Comparison of ENCODE assay signal across 16 cellular contexts in genomic region chr3:80677796-80678195, GRCh38.
DNase-seq lines count a peak whose midpoint lies in the region; FAIRE-seq and TF ChIP-seq lines count a peak whose summit lies in the region.
"Had no signal": no experiment of that assay in that cellular context is flagged by ENCODE, and none has a peak within 500 bp of the region (broad histone marks: within the 10 kb centered on the region; RNA-seq: fewer than 3 reads in every experiment).

No MANE protein-coding gene starts in this region.

- intact Hi-C loops in uterus (cut with DNase I; ENCODE audit: low total_unique reads) = no loop called here

- H3K27ac Mint-ChIP-seq in astrocyte (ENCODE audit: unreplicated experiment) = no peak overlapping the region
- H3K27ac Mint-ChIP-seq in glutamatergic neuron (ENCODE audit: unreplicated experiment) = peak overlapping the region; percentile 71

- H3K4me2 ChIP-seq in astrocyte (ENCODE audit: low read length) = no peak overlapping the region
- no peak overlapping the region for H3K4me2 ChIP-seq in osteoblast (ENCODE audit: insufficient read depth, low read length)

- H2AFZ ChIP-seq in astrocyte (ENCODE audit: low read depth, low read length) (peak overlapping the region; percentile 58), osteoblast (ENCODE audit: low read length) (no peak overlapping the region)

- DNase-seq in BE2C (peak; percentile 53), HTR-8/SVneo (ENCODE audit: insufficient read length, low spot score) (peak; percentile 32), astrocyte (ENCODE audit: low read depth) (peak; percentile 3), glutamatergic neuron (peak; percentile 18), osteoblast (ENCODE audit: insufficient read length, low spot score, missing footprints) (no peak), DMS 273 (lab: John Stamatoyannopoulos, UW; ENCODE audit: unreplicated experiment) (no peak), uterus (no peak)
- no peak for DNase-seq in activated CD4-positive, alpha-beta T cell treated with anti-CD3 and anti-CD28 coated beads for 48 hours
- DNase-seq: activated T-cell treated with anti-CD3 and anti-CD28 coated beads, Interleukin-2, amount 50 U/mL, for 48 hours; DMS153; erythroblast; GOT3; left lung; NCI-H1092 treated with DMSO at 0.1 percent for 48 hours; NCI-H2171 treated with DMSO at 0.1 percent for 48 hours had no signal

- H4K20me1 ChIP-seq in astrocyte (ENCODE audit: insufficient read depth, low read length) (no peaks in the 10 kb centered on the region), osteoblast (ENCODE audit: insufficient read depth, low read length) (no peaks in the 10 kb centered on the region)

- H3K79me2 ChIP-seq in astrocyte (ENCODE audit: insufficient read depth, low read length) (no peaks in the 10 kb centered on the region), osteoblast (ENCODE audit: insufficient read depth, low read length) (no peaks in the 10 kb centered on the region)

- H3K9me3 ChIP-seq in BE2C = no peaks in the 10 kb centered on the region
- no peaks in the 10 kb centered on the region for H3K9me3 ChIP-seq in astrocyte (ENCODE audit: insufficient read depth, low read depth, low read length)
- no peaks in the 10 kb centered on the region for H3K9me3 ChIP-seq in osteoblast (ENCODE audit: low read depth, low read length)
- no peaks in the 10 kb centered on the region for H3K9me3 ChIP-seq in uterus
- H3K9me3 ChIP-seq: left lung had no signal

- H3K4me3 Mint-ChIP-seq in astrocyte (ENCODE audit: unreplicated experiment) = no peak overlapping the region
- H3K4me3 Mint-ChIP-seq in glutamatergic neuron (ENCODE audit: unreplicated experiment) = peak overlapping the region; percentile 68

- H3K4me3 ChIP-seq in BE2C (ENCODE audit: low read depth, low read length) = 0 out of 2 replicates have a peak overlapping the region, but pooled peaks have one; percentile 10
- no peak overlapping the region for H3K4me3 ChIP-seq in astrocyte (ENCODE audit: insufficient read depth, low read depth, low read length)
- no peak overlapping the region for H3K4me3 ChIP-seq in osteoblast (ENCODE audit: insufficient read depth, low read length)
- H3K4me3 ChIP-seq in uterus = no peak overlapping the region
- H3K4me3 ChIP-seq: coronary artery, left lung had no signal

- H3K27me3 ChIP-seq in BE2C (no peaks in the 10 kb centered on the region), astrocyte (ENCODE audit: insufficient read depth, low read length) (no peaks in the 10 kb centered on the region), osteoblast (ENCODE audit: insufficient read depth, low read length) (no peaks in the 10 kb centered on the region), uterus (no peaks in the 10 kb centered on the region)
- H3K27me3 ChIP-seq: left lung had no signal

- no peak for TF ChIP-seq POLR2A in uterus (IDR thresholded peaks at IDR 0.05)

- H3K36me3 ChIP-seq in BE2C = no peaks in the 10 kb centered on the region
- H3K36me3 ChIP-seq in astrocyte (ENCODE audit: insufficient read depth, low read length) = no peaks in the 10 kb centered on the region
- no peaks in the 10 kb centered on the region for H3K36me3 ChIP-seq in osteoblast (ENCODE audit: insufficient read depth, low read length)
- no peaks in the 10 kb centered on the region for H3K36me3 ChIP-seq in uterus
- H3K36me3 ChIP-seq: left lung had no signal

- FAIRE-seq in HTR-8/SVneo (lab: Jason Lieb, UNC) (no peak), astrocyte (lab: Jason Lieb, UNC) (no peak)

- H3K4me1 ChIP-seq in BE2C = peaks cover 15% of the 10 kb centered on the region
- H3K4me1 ChIP-seq in astrocyte (ENCODE audit: insufficient read depth, low read length) = no peaks in the 10 kb centered on the region
- no peaks in the 10 kb centered on the region for H3K4me1 ChIP-seq in osteoblast (ENCODE audit: insufficient read depth, low read length)
- H3K4me1 ChIP-seq in uterus = no peaks in the 10 kb centered on the region
- H3K4me1 ChIP-seq: left lung had no signal

- H3K9ac ChIP-seq in astrocyte (ENCODE audit: low read length) = no peak overlapping the region

- TF ChIP-seq CTCF in BE2C (IDR thresholded peaks at IDR 0.05; ENCODE audit: low read depth, low read length) (no peak), astrocyte (IDR thresholded peaks at IDR 0.05; ENCODE audit: insufficient read depth, low read depth, low read length) (no peak), glutamatergic neuron (IDR thresholded peaks at IDR 0.05; ENCODE audit: partially characterized antibody, unreplicated experiment) (no peak), osteoblast (IDR thresholded peaks at IDR 0.05; ENCODE audit: extremely low read depth, low read depth, low read length) (no peak), uterus (IDR thresholded peaks at IDR 0.05) (no peak)

- no peaks in the 10 kb centered on the region for H3K4me1 Mint-ChIP-seq in astrocyte (ENCODE audit: low read depth, unreplicated experiment)
- H3K4me1 Mint-ChIP-seq in glutamatergic neuron (ENCODE audit: low read depth, unreplicated experiment) = peaks cover 18% of the 10 kb centered on the region

- H3K27me3 Mint-ChIP-seq in astrocyte (ENCODE audit: low read depth, unreplicated experiment) = no peaks in the 10 kb centered on the region
- H3K27me3 Mint-ChIP-seq in glutamatergic neuron (ENCODE audit: unreplicated experiment) = no peaks in the 10 kb centered on the region

- H3K9me3 Mint-ChIP-seq in astrocyte (ENCODE audit: unreplicated experiment) (no peaks in the 10 kb centered on the region), glutamatergic neuron (ENCODE audit: unreplicated experiment) (peaks cover 2% of the 10 kb centered on the region)

- no peak overlapping the region for H3K27ac ChIP-seq in astrocyte (ENCODE audit: low read depth, low read length)
- no peak overlapping the region for H3K27ac ChIP-seq in osteoblast (ENCODE audit: low read depth, low read length)
- H3K27ac ChIP-seq in uterus = no peak overlapping the region
- H3K27ac ChIP-seq: coronary artery, left lung had no signal

- H3K36me3 Mint-ChIP-seq in astrocyte (ENCODE audit: low read depth, unreplicated experiment) = no peaks in the 10 kb centered on the region
- no peaks in the 10 kb centered on the region for H3K36me3 Mint-ChIP-seq in glutamatergic neuron (ENCODE audit: unreplicated experiment)

Comparison
In these comparisons a context has a peak if more than half of its experiments do, and no peak if none do; other contexts are left out.
1. DNase-seq: peak in BE2C (single experiment), HTR-8/SVneo (single experiment), astrocyte (single experiment) and glutamatergic neuron (single experiment); none in activated CD4-positive, alpha-beta T cell treated with anti-CD3 and anti-CD28 coated beads for 48 hours (single experiment), osteoblast (single experiment), DMS 273 (single experiment) and uterus (0 of 2).